In genomic region chr7:2518737-2519118, GRCh38 we compare ENCODE assay signal across 9 cellular contexts. TPM values are rescaled to one million over a fixed set of nuclear protein-coding genes. Genes with fewer than 3 reads are reported as not detected.
DNase-seq lines count a peak whose midpoint lies in the region; ATAC-seq, FAIRE-seq and TF ChIP-seq lines count a peak whose summit lies in the region.
"Had no signal": no experiment of that assay in that cellular context is flagged by ENCODE, and none has a peak within 500 bp of the region (broad histone marks: within the 10 kb centered on the region; RNA-seq: fewer than 3 reads in every experiment).

No MANE protein-coding gene starts in this region.

- in situ Hi-C loops in GM13977 (cut with MboI; ENCODE audit: low pct_unique_long_range_greater_than_20kb, low sequenced_read_pairs, unreplicated experiment), result no loop called here

- no peak for TF ChIP-seq CTCF in astrocyte (IDR thresholded peaks at IDR 0.05; ENCODE audit: insufficient read depth, low read depth, low read length)
- no peak for TF ChIP-seq CTCF in lower leg skin (IDR thresholded peaks at IDR 0.05)
- no peak for TF ChIP-seq CTCF in thyroid gland (IDR thresholded peaks at IDR 0.05)
- no peak for TF ChIP-seq CTCF in GM13977 (IDR thresholded peaks at IDR 0.05; ENCODE audit: extremely low read depth, insufficient read depth, missing control alignments)

- peak overlapping the region; percentile 55 for H3K27ac Mint-ChIP-seq in activated T-cell treated with anti-CD3 and anti-CD28 coated beads, Interleukin-2, amount 50 U/mL, for 24 hours
- peak overlapping the region; percentile 81 for H3K27ac Mint-ChIP-seq in astrocyte (ENCODE audit: unreplicated experiment)

- H4K20me1 ChIP-seq in astrocyte (ENCODE audit: insufficient read depth, low read length), result peaks cover 19% of the 10 kb centered on the region

- no peaks in the 10 kb centered on the region for H3K9me3 Mint-ChIP-seq in activated T-cell treated with anti-CD3 and anti-CD28 coated beads, Interleukin-2, amount 50 U/mL, for 24 hours
- H3K9me3 Mint-ChIP-seq in astrocyte (ENCODE audit: unreplicated experiment), result no peaks in the 10 kb centered on the region

- peak overlapping the region; percentile 51 for H3K4me3 ChIP-seq in astrocyte (ENCODE audit: insufficient read depth, low read depth, low read length)
- H3K4me3 ChIP-seq in lower leg skin (ENCODE audit: low read depth, poor library complexity, severe bottlenecking), result peak overlapping the region; percentile 19
- H3K4me3 ChIP-seq in thyroid gland (replicated peaks in 1 of 3), result peak overlapping the region in 2 of 3 donors; percentile 30 to 83

- peaks cover 35% of the 10 kb centered on the region for H3K79me2 ChIP-seq in astrocyte (ENCODE audit: insufficient read depth, low read length)

- H3K27ac ChIP-seq in astrocyte (ENCODE audit: low read depth, low read length) (peak overlapping the region; percentile 10), thyroid gland (no peak overlapping the region)

- H3K9me3 ChIP-seq in astrocyte (ENCODE audit: insufficient read depth, low read depth, low read length) (peaks cover 4% of the 10 kb centered on the region), thyroid gland (no peaks in the 10 kb centered on the region)

- 4 to 17% methylated on average over 24 to 40 of the region's 41 CpGs for WGBS in lower leg skin, 2 donors
- WGBS in thyroid gland, 2 donors, result 1 to 2% methylated on average over 28 to 29 of the region's 41 CpGs

- H3K27me3 ChIP-seq in astrocyte (ENCODE audit: insufficient read depth, low read length) (no peaks in the 10 kb centered on the region), thyroid gland (peaks cover 7% of the 10 kb centered on the region)

- H3K36me3 Mint-ChIP-seq in activated T-cell treated with anti-CD3 and anti-CD28 coated beads, Interleukin-2, amount 50 U/mL, for 24 hours (ENCODE audit: low read depth), result peaks cover 7% of the 10 kb centered on the region
- H3K36me3 Mint-ChIP-seq in astrocyte (ENCODE audit: low read depth, unreplicated experiment), result peaks cover 4% of the 10 kb centered on the region

- peaks cover 49% of the 10 kb centered on the region for H3K4me1 Mint-ChIP-seq in activated T-cell treated with anti-CD3 and anti-CD28 coated beads, Interleukin-2, amount 50 U/mL, for 24 hours (ENCODE audit: low read depth)
- peaks cover 24% of the 10 kb centered on the region for H3K4me1 Mint-ChIP-seq in astrocyte (ENCODE audit: low read depth, unreplicated experiment)

- DNase-seq in activated T-cell treated with anti-CD3 and anti-CD28 coated beads, Interleukin-2, amount 50 U/mL, for 24 hours, result no peak
- no peak for DNase-seq in activated T-cell treated with anti-CD3 and anti-CD28 coated beads for 4 hours
- no peak for DNase-seq in astrocyte (ENCODE audit: low read depth)
- DNase-seq in lower leg skin (ENCODE audit: low spot score in 2 of 2), result no peak
- DNase-seq in thyroid gland, result no peak
- no peak for DNase-seq in NCI-H1417 treated with DMSO at 0.1 percent for 48 hours (lab: John Stamatoyannopoulos, UW)
- DNase-seq in GM13977 (ENCODE audit: low spot score), result no peak

- H3K4me2 ChIP-seq in astrocyte (ENCODE audit: low read length), result peak overlapping the region; percentile 87

- peak overlapping the region; percentile 66 for H3K4me3 Mint-ChIP-seq in activated T-cell treated with anti-CD3 and anti-CD28 coated beads, Interleukin-2, amount 50 U/mL, for 24 hours
- peak overlapping the region; percentile 79 for H3K4me3 Mint-ChIP-seq in astrocyte (ENCODE audit: unreplicated experiment)

- H3K9ac ChIP-seq in astrocyte (ENCODE audit: low read length), result peak overlapping the region; percentile 65

- no peaks in the 10 kb centered on the region for H3K27me3 Mint-ChIP-seq in activated T-cell treated with anti-CD3 and anti-CD28 coated beads, Interleukin-2, amount 50 U/mL, for 24 hours
- no peaks in the 10 kb centered on the region for H3K27me3 Mint-ChIP-seq in astrocyte (ENCODE audit: low read depth, unreplicated experiment)

- FAIRE-seq in astrocyte (lab: Jason Lieb, UNC), result no peak
- FAIRE-seq: endometrium had no signal

- H3K36me3 ChIP-seq in astrocyte (ENCODE audit: insufficient read depth, low read length) (no peaks in the 10 kb centered on the region), thyroid gland (no peaks in the 10 kb centered on the region)

- TF ChIP-seq POLR2A in lower leg skin (IDR thresholded peaks at IDR 0.05) (no peak), thyroid gland (IDR thresholded peaks at IDR 0.05) (no peak)

- no peak for ATAC-seq in GM21825 (IDR thresholded peaks at IDR 0.05; ENCODE audit: unreplicated experiment)

- H2AFZ ChIP-seq in astrocyte (ENCODE audit: low read depth, low read length), result peak overlapping the region; percentile 64

- intact Hi-C loops in lower leg skin (cut with DNase I; ENCODE audit: low total_unique reads) (no loop called here), thyroid gland (cut with DNase I) (no loop called here)

- H3K4me1 ChIP-seq in astrocyte (ENCODE audit: insufficient read depth, low read length), result peaks cover 64% of the 10 kb centered on the region
- H3K4me1 ChIP-seq in thyroid gland, result peaks cover 23 to 46% of the 10 kb centered on the region in 2 donors

RNA-seq across cellular contexts. Expression of gene LFNG, which starts 0.8 kb away (rescaled TPM):
- total RNA-seq in astrocyte (58.6 and 76.9 TPM in 2 replicates), lower leg skin (100 to 1,000 TPM; 104 to 169 (median 139) TPM), thyroid gland (1 to 10 TPM; 3.8 to 6.1 (median 4.8) TPM)

RNA-seq across cellular contexts. Expression of gene BRAT1, which starts 36.6 kb away (rescaled TPM):
- total RNA-seq in astrocyte (18.7 and 19.7 TPM in 2 replicates), lower leg skin (10 to 100 TPM; 40.5 to 88.4 (median 60.6) TPM), thyroid gland (10 to 100 TPM; 37.2 to 51.8 (median 45.6) TPM)

RNA-seq across cellular contexts. Expression of gene IQCE, which starts 40.1 kb away (rescaled TPM):
- total RNA-seq in astrocyte, result 13.1 and 13.8 TPM in 2 replicates
- 10 to 100 TPM; 10.5 to 18.6 (median 12.8) TPM for total RNA-seq in lower leg skin
- total RNA-seq in thyroid gland, result 10 to 100 TPM; 16.0 to 40.2 (median 37.2) TPM

RNA-seq across cellular contexts. Expression of gene GRIFIN, which starts 42.5 kb away (rescaled TPM):
- total RNA-seq in astrocyte (not detected in 2 replicates), lower leg skin (not detected), thyroid gland (not detected)
